17 cellular contexts compared by ENCODE assay signal in genomic region chr15:69060041-69060481, GRCh38. TPM values are rescaled to one million over a fixed set of nuclear protein-coding genes. Genes with fewer than 3 reads are reported as not detected.
DNase-seq lines count a peak whose midpoint lies in the region; ATAC-seq, FAIRE-seq and TF ChIP-seq lines count a peak whose summit lies in the region.
"Had no signal": no experiment of that assay in that cellular context is flagged by ENCODE, and none has a peak within 500 bp of the region (broad histone marks: within the 10 kb centered on the region; RNA-seq: fewer than 3 reads in every experiment).

No MANE protein-coding gene starts in this region.

- H3K4me1 ChIP-seq in adrenal gland (replicated peaks in 1 of 2): peaks cover 0 to 8% of the 10 kb centered on the region in 2 donors

- peak; percentile 25 for DNase-seq in activated CD8-positive, alpha-beta memory T cell treated with anti-CD3 and anti-CD28 coated beads, Interleukin-2, amount 50 U/mL, for 48 hours
- no peak for DNase-seq in activated CD8-positive, alpha-beta memory T cell treated with anti-CD3 and anti-CD28 coated beads, Interleukin-2, amount 50 U/mL, for 4 hours
- DNase-seq in adrenal gland (peak; percentile 39 to 77 (median 64)), left lobe of liver (ENCODE audit: low spot score) (peak; percentile 73), type B pancreatic cell (ENCODE audit: extremely low spot score, unreplicated experiment) (no peak), urothelium cell line (ENCODE audit: low spot score) (no peak), NCI-H1092 (lab: John Stamatoyannopoulos, UW) (no peak), dedifferentiated amniotic fluid mesenchymal stem cell (ENCODE audit: extremely low spot score) (no peak)
- DNase-seq: COR-L47; GF-D8; NCI-H2029 treated with DMSO at 0.1 percent for 48 hours; NK-92 treated with Interleukin-12 subunit alpha and Interleukin-12 subunit beta, amount 100 ng/mL, for 24 hours; SIG-M5 had no signal

- no peak for FAIRE-seq in urothelium cell line (lab: Jason Lieb, UNC)
- FAIRE-seq: islet of Langerhans had no signal

- no peak overlapping the region for H3K4me3 Mint-ChIP-seq in type B pancreatic cell
- H3K4me3 Mint-ChIP-seq: activated T-cell treated with anti-CD3 and anti-CD28 coated beads, Interleukin-2, amount 50 U/mL, for 72 hours had no signal

- peak overlapping the region in 1 of 5 donors; percentile 34 for H3K27ac ChIP-seq in adrenal gland

- H3K4me3 ChIP-seq in adrenal gland: no peak overlapping the region

- H3K36me3 ChIP-seq in adrenal gland (replicated peaks in 1 of 2): no peaks in the 10 kb centered on the region

- no peak for TF ChIP-seq POLR2A in adrenal gland (IDR thresholded peaks at IDR 0.05)

- peak; percentile 79 for ATAC-seq in left lobe of liver

- H3K27me3 Mint-ChIP-seq in type B pancreatic cell: peaks cover 23% of the 10 kb centered on the region

- H3K9me3 ChIP-seq in adrenal gland (replicated peaks in 1 of 3): no peaks in the 10 kb centered on the region

- H3K27me3 ChIP-seq in adrenal gland: no peaks in the 10 kb centered on the region

- intact Hi-C loops in adrenal gland (cut with DNase I): loop anchor here in 1 of 2 donors (5.0 to 10.0 kb wide), 2 partner anchors 102 to 165 kb away; partner anchors contain the start of gene GLCE

- no peaks in the 10 kb centered on the region for H3K36me3 Mint-ChIP-seq in type B pancreatic cell

- H3K4me1 Mint-ChIP-seq in type B pancreatic cell (ENCODE audit: unreplicated experiment): peaks cover 34% of the 10 kb centered on the region

- WGBS in adrenal gland, 4 donors: 42 to 71% (median 53%) methylated on average over 3 to 6 of the region's 6 CpGs

- no peaks in the 10 kb centered on the region for H3K9me3 Mint-ChIP-seq in type B pancreatic cell
- H3K9me3 Mint-ChIP-seq: activated T-cell treated with anti-CD3 and anti-CD28 coated beads, Interleukin-2, amount 50 U/mL, for 72 hours had no signal

- TF ChIP-seq CTCF in adrenal gland (IDR thresholded peaks at IDR 0.05) (no peak), type B pancreatic cell (conservative IDR thresholded peaks at IDR 0.05) (no peak)

- peak overlapping the region; percentile 31 for H3K27ac Mint-ChIP-seq in type B pancreatic cell
- H3K27ac Mint-ChIP-seq: activated T-cell treated with anti-CD3 and anti-CD28 coated beads, Interleukin-2, amount 50 U/mL, for 72 hours had no signal

RNA-seq across cellular contexts. Expression of gene NOX5, which starts 45.6 kb away (rescaled TPM):
- under 1 TPM; 0.06 to 0.84 (median 0.54) TPM for total RNA-seq in adrenal gland
- 1 to 10 TPM in 1 of 3 donors, under 1 TPM in 2; 0.29 to 1.4 (median 0.88) TPM for polyA plus RNA-seq in adrenal gland
- 0.13 TPM for total RNA-seq in left lobe of liver
- 0.12 TPM in 1 of 2 replicates, not detected in the other for total RNA-seq in type B pancreatic cell (ENCODE audit: low replicate concordance)
- total RNA-seq: activated T-cell treated with anti-CD3 and anti-CD28 coated beads, Interleukin-2, amount 50 U/mL, for 72 hours; endothelial cell of umbilical vein; temporal lobe had no signal

Comparison
In these comparisons a context has a peak if more than half of its experiments do, and no peak if none do; other contexts are left out.
1. DNase-seq: peak in activated CD8-positive, alpha-beta memory T cell treated with anti-CD3 and anti-CD28 coated beads, Interleukin-2, amount 50 U/mL, for 48 hours (single experiment), adrenal gland (7 of 7) and left lobe of liver (single experiment); none in activated CD8-positive, alpha-beta memory T cell treated with anti-CD3 and anti-CD28 coated beads, Interleukin-2, amount 50 U/mL, for 4 hours (single experiment), type B pancreatic cell (single experiment), urothelium cell line (single experiment), NCI-H1092 (single experiment) and dedifferentiated amniotic fluid mesenchymal stem cell (single experiment).